17 cellular contexts compared by ENCODE assay signal in the genomic region with DNA sequence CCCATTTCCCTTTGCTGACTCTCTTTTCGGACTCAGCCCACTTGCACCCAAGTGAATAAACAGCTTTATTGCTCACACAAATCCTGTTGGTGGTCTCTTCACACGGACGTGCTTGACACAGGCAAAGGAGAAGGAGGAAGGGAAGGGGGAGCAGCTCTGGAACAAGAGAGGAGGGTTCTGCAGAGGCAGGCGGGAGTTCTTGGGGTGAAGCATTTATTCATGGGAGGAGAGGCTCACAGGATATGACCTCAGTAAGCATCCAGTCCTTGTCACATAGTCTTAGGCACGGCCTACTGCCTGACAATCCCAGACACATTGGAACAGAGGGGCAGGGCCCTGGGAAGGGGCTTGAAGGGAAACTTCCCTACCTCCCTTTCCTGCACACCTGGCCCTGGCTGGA.
DNase-seq lines count a peak whose midpoint lies in the region; ATAC-seq, FAIRE-seq and TF ChIP-seq lines count a peak whose summit lies in the region.
"Had no signal": no experiment of that assay in that cellular context is flagged by ENCODE, and none has a peak within 500 bp of the region (broad histone marks: within the 10 kb centered on the region; RNA-seq: fewer than 3 reads in every experiment).

No MANE protein-coding gene starts in this region.

- H3K9me3 ChIP-seq in H1 (ENCODE audit: insufficient read depth in 2 of 2, low read depth in 1 of 2, low read length in 1 of 2) (peaks cover 0 to 4% of the 10 kb centered on the region in 2 experiments; a peak in 1 of 4 replicates), gastrocnemius medialis (no peaks in the 10 kb centered on the region)
- H3K9me3 ChIP-seq: BE2C had no signal

- H2AK5ac ChIP-seq in H1 (ENCODE audit: low read depth, low read length): peak overlapping the region; percentile 93; the same call in 1 of the 2 replicates

- H3K9me3 Mint-ChIP-seq in nephron progenitor cell: peaks cover 7% of the 10 kb centered on the region

- H3K4me2 ChIP-seq in H1 (ENCODE audit: insufficient read depth in 1 of 2, low read depth in 2 of 2, low read length in 2 of 2): peak overlapping the region in 1 of 2 experiments; percentile 38; a peak in 1 of 4 replicates

- peak overlapping the region; percentile 13; the same call in 1 of the 2 replicates for H3K4me3 ChIP-seq in Jurkat, Clone E6-1 (ENCODE audit: low read length)
- H3K4me3 ChIP-seq in H1 (ENCODE audit: extremely low read depth in 1 of 4, insufficient read depth in 2 of 4, low read depth in 3 of 4, low read length in 4 of 4): no peak overlapping the region
- H3K4me3 ChIP-seq in gastrocnemius medialis: no peak overlapping the region

- H3K79me1 ChIP-seq in H1 (ENCODE audit: low read depth, low read length): no peaks in the 10 kb centered on the region

- no peaks in the 10 kb centered on the region for H4K20me1 ChIP-seq in H1 (replicated peaks in 1 of 2; ENCODE audit: control insufficient read depth in 1 of 2, insufficient read depth in 2 of 2, low read length in 2 of 2)

- H3K4ac ChIP-seq in H1 (replicated peaks; ENCODE audit: insufficient read length, low read depth, low read length): peak overlapping the region; percentile 76

- H2BK12ac ChIP-seq in H1 (ENCODE audit: low read depth, low read length): peak overlapping the region; percentile 99

- H3K36me3 ChIP-seq in H1 (ENCODE audit: control insufficient read depth in 2 of 4, insufficient read depth in 4 of 4, low read length in 3 of 4) (no peaks in the 10 kb centered on the region), gastrocnemius medialis (no peaks in the 10 kb centered on the region)
- H3K36me3 ChIP-seq: BE2C had no signal

- H3K56ac ChIP-seq in H1 (replicated peaks; ENCODE audit: insufficient read length, low read depth, low read length): no peak overlapping the region

- H3K79me2 ChIP-seq in H1 (ENCODE audit: control insufficient read depth in 1 of 2, insufficient read depth in 2 of 2, low read length in 2 of 2): no peaks in the 10 kb centered on the region

- 0 out of 2 replicates have a peak overlapping the region, but pooled peaks have one; percentile 94 for H2BK15ac ChIP-seq in H1 (ENCODE audit: low read length)

- peak overlapping the region; percentile 97 for H2BK120ac ChIP-seq in H1 (replicated peaks; ENCODE audit: low read depth, low read length)

- H3K23ac ChIP-seq in H1 (ENCODE audit: insufficient read length): no peak overlapping the region

- no peak for ATAC-seq in gastrocnemius medialis
- no peak for ATAC-seq in Right ventricle myocardium inferior

- DNase-seq in Jurkat, Clone E6-1 (ENCODE audit: low read depth, low spot score): no peak
- peak in 1 of 2 experiments; percentile 42 for DNase-seq in H1 (ENCODE audit: low read depth in 1 of 2, low spot score in 2 of 2)
- no peak for DNase-seq in nephron progenitor cell
- peak; percentile 22 for DNase-seq in ureter (ENCODE audit: low spot score)
- no peak for DNase-seq in gastrocnemius medialis
- no peak for DNase-seq in NK-92 treated with Interleukin-12 subunit alpha and Interleukin-12 subunit beta, amount 100 ng/mL, for 24 hours (lab: John Stamatoyannopoulos, UW)
- no peak for DNase-seq in Right ventricle myocardium inferior (ENCODE audit: missing footprints)
- DNase-seq: BE2C; CD8-positive, alpha-beta memory T cell; EL; NCI-H1048; NCI-H1694; NCI-H2107; NCI-H226; NCI-H526 treated with DMSO at 0.1 percent for 48 hours had no signal

- no peak for FAIRE-seq in H1 (lab: Jason Lieb, UNC)
- FAIRE-seq: H54 had no signal

- H3K27me3 ChIP-seq in H1 (replicated peaks in 1 of 4; ENCODE audit: control insufficient read depth in 3 of 4, extremely low read depth in 1 of 4, insufficient read depth in 3 of 4, low read length in 3 of 4) (no peaks in the 10 kb centered on the region; a peak in 1 of 7 replicates), gastrocnemius medialis (peaks cover 0 to 6% (median 4%) of the 10 kb centered on the region in 3 donors)
- H3K27me3 ChIP-seq: BE2C had no signal

- H4K8ac ChIP-seq in H1 (ENCODE audit: extremely low read depth, insufficient read depth, low read length): no peak overlapping the region

- no peak overlapping the region for H3K14ac ChIP-seq in H1 (ENCODE audit: insufficient read length)

- TF ChIP-seq POLR2A in H1 (IDR thresholded peaks at IDR 0.05; ENCODE audit: control extremely low read depth in 1 of 2, low read depth in 2 of 2, low read length in 2 of 2) (no peak), gastrocnemius medialis (IDR thresholded peaks at IDR 0.05) (no peak)

- no peak for TF ChIP-seq RAD21 in H1 (IDR thresholded peaks at IDR 0.05 in 1 of 2, conservative IDR thresholded peaks at IDR 0.05 in 1 of 2; ENCODE audit: low read depth in 2 of 2, low read length in 2 of 2)

- H2BK20ac ChIP-seq in H1 (ENCODE audit: low read length): peak overlapping the region; percentile 83

- no peaks in the 10 kb centered on the region for H3K23me2 ChIP-seq in H1 (ENCODE audit: low read depth, low read length)

- peak overlapping the region; percentile 88 for H4K91ac ChIP-seq in H1 (replicated peaks; ENCODE audit: insufficient read length, low read length)

- H3K27ac ChIP-seq in H1 (ENCODE audit: low read depth, low read length) (no peak overlapping the region), gastrocnemius medialis (no peak overlapping the region)

- peak overlapping the region; percentile 96 for H3K18ac ChIP-seq in H1 (ENCODE audit: extremely low read depth, low read length)

- H2BK5ac ChIP-seq in H1 (ENCODE audit: low read depth, low read length): peak overlapping the region; percentile 99; the same call in 1 of the 2 replicates

- H3K4me1 ChIP-seq in H1 (replicated peaks in 1 of 4; ENCODE audit: control insufficient read depth in 3 of 4, insufficient read depth in 4 of 4, low read length in 3 of 4) (peaks cover 14 to 45% (median 30%) of the 10 kb centered on the region in 4 experiments), gastrocnemius medialis (no peaks in the 10 kb centered on the region)
- H3K4me1 ChIP-seq: BE2C had no signal

- POLR2A ChIA-PET in H1 (lab: Charles Lee; ENCODE audit: partially characterized antibody): interaction anchor here (1.4 kb wide), 1 partner anchor 10 kb away, joined by 3 read pairs; no protein-coding TSS in a partner anchor

- no peak for TF ChIP-seq CTCF in H1 (IDR thresholded peaks at IDR 0.05; ENCODE audit: control extremely low read depth in 1 of 3, insufficient read depth in 1 of 3, low read depth in 1 of 3, low read length in 3 of 3)
- TF ChIP-seq CTCF in nephron progenitor cell (IDR thresholded peaks at IDR 0.05): no peak
- TF ChIP-seq CTCF in gastrocnemius medialis (IDR thresholded peaks at IDR 0.05 in 4 of 5, conservative IDR thresholded peaks at IDR 0.05 in 1 of 5): no peak

- in situ Hi-C loops in gastrocnemius medialis (cut with MboI; ENCODE audit: low sequenced_read_pairs in 4 of 4): no loop called here

- H3K4me3 Mint-ChIP-seq in nephron progenitor cell: no peak overlapping the region
- H3K4me3 Mint-ChIP-seq: CD8-positive, alpha-beta memory T cell; IgD-negative memory B cell had no signal

- H3K4me1 Mint-ChIP-seq in nephron progenitor cell: peaks cover 47% of the 10 kb centered on the region
- H3K4me1 Mint-ChIP-seq: CD8-positive, alpha-beta memory T cell; IgD-negative memory B cell had no signal

- no peak for TF ChIP-seq EP300 in H1 (IDR thresholded peaks at IDR 0.05; ENCODE audit: borderline replicate concordance in 1 of 2, low read depth in 2 of 2, low read length in 2 of 2)

- no peak overlapping the region for H2AFZ ChIP-seq in H1 (ENCODE audit: low read length)

- no peak overlapping the region for H4K5ac ChIP-seq in H1 (ENCODE audit: insufficient read length, low read depth, low read length)

- 82% methylated on average over 5 of the region's 5 CpGs; no CpG with 5 or more reads in 1 of the 2 experiments for WGBS in H1 (ENCODE audit: extremely low coverage in 1 of 2, insufficient coverage in 1 of 2, insufficient read length in 1 of 2, insufficient replicate concordance in 2 of 2, low coverage in 1 of 2, low lambda C conversion rate in 2 of 2, missing lambda C conversion rate in 1 of 2), 2 experiments

- CTCF ChIA-PET in H1 (lab: Charles Lee; ENCODE audit: partially characterized antibody): interaction anchor here (0.7 to 2.2 kb wide), 2 partner anchors 13 to 22 kb away, joined by 3 to 9 read pairs; no protein-coding TSS in a partner anchor

- H3K9ac ChIP-seq in H1 (replicated peaks in 1 of 4; ENCODE audit: extremely low read depth in 1 of 4, low read depth in 3 of 4, low read length in 3 of 4): no peak overlapping the region

- H3K36me3 Mint-ChIP-seq in nephron progenitor cell (ENCODE audit: low read depth): no peaks in the 10 kb centered on the region
- H3K36me3 Mint-ChIP-seq: CD8-positive, alpha-beta memory T cell; IgD-negative memory B cell had no signal

- peaks cover 31% of the 10 kb centered on the region for H3K27me3 Mint-ChIP-seq in nephron progenitor cell (ENCODE audit: low read depth, poor library complexity)

- peak overlapping the region; percentile 24 for H3K27ac Mint-ChIP-seq in nephron progenitor cell
- H3K27ac Mint-ChIP-seq: IgD-negative memory B cell had no signal

- intact Hi-C loops in gastrocnemius medialis (cut with DNase I; ENCODE audit: low total_unique reads) (no loop called here), Right ventricle myocardium inferior (cut with DNase I) (no loop called here)

TF ChIP-seq in H1, 55 proteins besides CTCF, POLR2A, EP300 and RAD21:
- TF ChIP-seq SIRT6 (IDR thresholded peaks at IDR 0.05; ENCODE audit: low read length): no peak
TF ChIP-seq in H1: peak in this region for 0.
